ENCODE assay signal across 16 cellular contexts in the genomic region with DNA sequence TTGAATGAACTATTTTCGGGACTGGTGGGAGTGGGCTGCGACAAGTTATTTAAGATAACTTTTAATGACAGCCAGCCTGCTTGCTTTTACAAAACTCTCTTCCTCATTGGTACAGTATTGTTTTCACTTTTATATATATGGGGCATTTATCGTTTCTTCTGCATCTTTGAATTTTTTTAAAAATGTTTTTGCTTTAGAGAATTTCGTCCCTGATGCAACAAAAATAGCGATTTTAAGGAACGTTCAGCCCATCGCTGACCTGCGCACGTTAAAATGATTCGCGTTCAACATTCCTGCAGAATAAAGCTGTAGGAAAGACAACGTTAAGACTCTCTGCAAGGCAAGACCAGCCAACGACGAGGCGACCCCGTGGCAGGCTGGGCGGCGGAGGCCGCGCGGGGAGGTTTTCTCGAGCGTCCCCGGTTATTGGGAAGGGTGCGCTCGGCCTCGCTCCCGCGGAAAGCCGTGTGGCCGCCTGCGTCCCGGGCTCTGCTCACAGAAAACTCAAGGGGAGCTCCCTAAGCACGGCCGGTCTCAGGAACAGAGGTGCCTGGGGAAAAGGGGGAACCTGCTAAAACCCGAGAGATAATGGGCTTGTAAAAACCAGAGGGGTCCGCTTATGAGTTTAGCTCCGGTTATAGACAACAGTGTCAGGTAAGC. TPM values are rescaled to one million over a fixed set of nuclear protein-coding genes. Genes with fewer than 3 reads are reported as not detected.
DNase-seq lines count a peak whose midpoint lies in the region; ATAC-seq and TF ChIP-seq lines count a peak whose summit lies in the region.
"Had no signal": no experiment of that assay in that cellular context is flagged by ENCODE, and none has a peak within 500 bp of the region (broad histone marks: within the 10 kb centered on the region; RNA-seq: fewer than 3 reads in every experiment).

No MANE protein-coding gene starts in this region.

- H3K36me3 ChIP-seq in fibroblast of lung (ENCODE audit: control insufficient read depth, insufficient read depth, low read length) (no peaks in the 10 kb centered on the region), neural progenitor cell (no peaks in the 10 kb centered on the region)

- CTCF ChIA-PET in Calu3 (lab: Charles Lee) = no interaction called here

- no peak overlapping the region for H3K9ac ChIP-seq in fibroblast of lung (ENCODE audit: insufficient read depth, low read length)
- no peak overlapping the region for H3K9ac ChIP-seq in neural progenitor cell
- H3K9ac ChIP-seq: parathyroid adenoma had no signal

- no peak overlapping the region for H3K4me3 ChIP-seq in fibroblast of lung (replicated peaks in 1 of 4; ENCODE audit: control extremely low read depth in 1 of 4, insufficient read depth in 1 of 4, low read depth in 3 of 4, low read length in 4 of 4)
- no peak overlapping the region for H3K4me3 ChIP-seq in neural progenitor cell

- DNase-seq in Calu3 = no peak
- DNase-seq in HK-2 (ENCODE audit: unreplicated experiment) = peak; percentile 44
- no peak for DNase-seq in fibroblast of lung (ENCODE audit: low read depth in 2 of 2)
- peak; percentile 52 for DNase-seq in neural progenitor cell (ENCODE audit: low spot score)
- DNase-seq in KG1 (lab: John Stamatoyannopoulos, UW) = no peak
- no peak for DNase-seq in NCI-H2107 treated with DMSO at 0.1 percent for 48 hours (lab: John Stamatoyannopoulos, UW; ENCODE audit: unreplicated experiment)
- DNase-seq: activated CD4-positive, alpha-beta T cell treated with anti-CD3 and anti-CD28 coated beads for 48 hours; activated CD8-positive, alpha-beta memory T cell treated with anti-CD3 and anti-CD28 coated beads, Interleukin-2, amount 50 U/mL, for 48 hours; activated naive CD4-positive, alpha-beta T cell treated with anti-CD3 and anti-CD28 coated beads, Interleukin-2, amount 10 ng/mL, durations not matched to agents 7 days and 5 days; erythroblast; NCI-H146; NCI-H446; NK-92 treated with Interleukin-12 subunit alpha and Interleukin-12 subunit beta, amount 100 ng/mL, for 24 hours had no signal

- H3K4me2 ChIP-seq in fibroblast of lung (ENCODE audit: extremely low read depth, insufficient read depth, low read length) (peak overlapping the region; percentile 19), neural progenitor cell (peak overlapping the region; percentile 55)

- H3K27me3 ChIP-seq in fibroblast of lung (ENCODE audit: control insufficient read depth, insufficient read depth, low read length) (peaks cover 81% of the 10 kb centered on the region), neural progenitor cell (peaks cover 100% of the 10 kb centered on the region)

- H3K4me3 Mint-ChIP-seq in Calu3 (ENCODE audit: low read depth, unreplicated experiment) (no peak overlapping the region), neural progenitor cell (peak overlapping the region; percentile 91)
- H3K4me3 Mint-ChIP-seq: activated naive CD4-positive, alpha-beta T cell treated with anti-CD3 and anti-CD28 coated beads, Interleukin-2, amount 10 ng/mL, durations not matched to agents 7 days and 5 days had no signal

- no peak for ATAC-seq in HG03432 (IDR thresholded peaks at IDR 0.05; ENCODE audit: unreplicated experiment)

- H3K27me3 Mint-ChIP-seq in Calu3 (ENCODE audit: unreplicated experiment) = no peaks in the 10 kb centered on the region
- H3K27me3 Mint-ChIP-seq in neural progenitor cell (ENCODE audit: insufficient read depth, low read depth) = peaks cover 70% of the 10 kb centered on the region

- no peaks in the 10 kb centered on the region for H4K20me1 ChIP-seq in fibroblast of lung (ENCODE audit: control insufficient read depth, extremely low read depth, insufficient read depth, low read length)
- peaks cover 44% of the 10 kb centered on the region for H4K20me1 ChIP-seq in neural progenitor cell (ENCODE audit: low read depth)

- no peak overlapping the region for H2AFZ ChIP-seq in fibroblast of lung (ENCODE audit: low read length)
- no peak overlapping the region for H2AFZ ChIP-seq in neural progenitor cell (replicated peaks)
- H2AFZ ChIP-seq: parathyroid adenoma had no signal

- peaks cover 46% of the 10 kb centered on the region for H3K36me3 Mint-ChIP-seq in Calu3 (ENCODE audit: insufficient read depth, unreplicated experiment)
- no peaks in the 10 kb centered on the region for H3K36me3 Mint-ChIP-seq in neural progenitor cell
- H3K36me3 Mint-ChIP-seq: activated naive CD4-positive, alpha-beta T cell treated with anti-CD3 and anti-CD28 coated beads, Interleukin-2, amount 10 ng/mL, durations not matched to agents 7 days and 5 days had no signal

- no peaks in the 10 kb centered on the region for H3K79me2 ChIP-seq in fibroblast of lung (ENCODE audit: control insufficient read depth, insufficient read depth, low read length)
- no peaks in the 10 kb centered on the region for H3K79me2 ChIP-seq in neural progenitor cell (ENCODE audit: low read depth)
- H3K79me2 ChIP-seq: parathyroid adenoma had no signal

- H3K9me3 ChIP-seq in fibroblast of lung (ENCODE audit: control insufficient read depth, insufficient read depth, low read depth, low read length) = no peaks in the 10 kb centered on the region
- H3K9me3 ChIP-seq in neural progenitor cell (ENCODE audit: low read depth) = no peaks in the 10 kb centered on the region

- H3K27ac Mint-ChIP-seq in Calu3 (ENCODE audit: unreplicated experiment) = peak overlapping the region; percentile 91
- H3K27ac Mint-ChIP-seq in neural progenitor cell = no peak overlapping the region
- H3K27ac Mint-ChIP-seq: activated naive CD4-positive, alpha-beta T cell treated with anti-CD3 and anti-CD28 coated beads, Interleukin-2, amount 10 ng/mL, durations not matched to agents 7 days and 5 days had no signal

- H3K27ac ChIP-seq in fibroblast of lung (ENCODE audit: insufficient read depth, low read length) = no peak overlapping the region
- no peak overlapping the region for H3K27ac ChIP-seq in neural progenitor cell
- H3K27ac ChIP-seq: parathyroid adenoma had no signal

- H3K4me1 ChIP-seq in fibroblast of lung (ENCODE audit: control insufficient read depth, extremely low read depth, insufficient read depth, low read length) (no peaks in the 10 kb centered on the region), neural progenitor cell (peaks cover 37% of the 10 kb centered on the region)

- TF ChIP-seq CTCF in Calu3 (IDR thresholded peaks at IDR 0.05; ENCODE audit: unreplicated experiment) (no peak), fibroblast of lung (conservative IDR thresholded peaks at IDR 0.05 in 1 of 2, IDR thresholded peaks at IDR 0.05 in 1 of 2; ENCODE audit: low read depth in 1 of 2, low read length in 2 of 2) (no peak), neural progenitor cell (IDR thresholded peaks at IDR 0.05) (no peak)

- intact Hi-C loops in Calu3 (cut with micrococcal nuclease; ENCODE audit: unreplicated experiment) = no loop called here

- H3K9me3 Mint-ChIP-seq in Calu3 (ENCODE audit: low read depth, unreplicated experiment) = no peaks in the 10 kb centered on the region
- no peaks in the 10 kb centered on the region for H3K9me3 Mint-ChIP-seq in neural progenitor cell
- H3K9me3 Mint-ChIP-seq: activated naive CD4-positive, alpha-beta T cell treated with anti-CD3 and anti-CD28 coated beads, Interleukin-2, amount 10 ng/mL, durations not matched to agents 7 days and 5 days had no signal

- H3K4me1 Mint-ChIP-seq in Calu3 (ENCODE audit: low read depth, unreplicated experiment) (peaks cover 42% of the 10 kb centered on the region), neural progenitor cell (peaks cover 64% of the 10 kb centered on the region)

- no TSS peak for BruUV-seq in Calu3 (replicated peaks; lab: Mats Ljungman, UMichigan)

- H3F3A ChIP-seq in neural progenitor cell (ENCODE audit: low read depth) = peaks cover 14% of the 10 kb centered on the region

RNA-seq across cellular contexts. Expression of gene PAX8, which starts 3.0 kb away (rescaled TPM):
- total RNA-seq in Calu3 (2022) (12.2 and 14.5 TPM in 2 replicates), fibroblast of lung (0.50 and 0.51 TPM in 2 replicates), neural progenitor cell (ENCODE audit: low replicate concordance) (1.4 and 2.9 TPM in 2 replicates)
- 0.26 and 0.28 TPM in 2 replicates for polyA plus RNA-seq in fibroblast of lung
- polyA plus RNA-seq in fibroblast of lung (2012) = 0.63 and 1.9 TPM in 2 replicates
- polyA minus RNA-seq in fibroblast of lung (ENCODE audit: low replicate concordance) = 0.52 and 2.3 TPM in 2 replicates
- total RNA-seq: bronchial epithelial cell had no signal

Comparison
In these comparisons a context has a peak if more than half of its experiments do, and no peak if none do; other contexts are left out.
1. DNase-seq: peak in HK-2 (single experiment) and neural progenitor cell (single experiment); none in Calu3 (single experiment), fibroblast of lung (0 of 2), KG1 (single experiment) and NCI-H2107 treated with DMSO at 0.1 percent for 48 hours (single experiment).